8 cellular contexts compared by ENCODE assay signal in the genomic region with DNA sequence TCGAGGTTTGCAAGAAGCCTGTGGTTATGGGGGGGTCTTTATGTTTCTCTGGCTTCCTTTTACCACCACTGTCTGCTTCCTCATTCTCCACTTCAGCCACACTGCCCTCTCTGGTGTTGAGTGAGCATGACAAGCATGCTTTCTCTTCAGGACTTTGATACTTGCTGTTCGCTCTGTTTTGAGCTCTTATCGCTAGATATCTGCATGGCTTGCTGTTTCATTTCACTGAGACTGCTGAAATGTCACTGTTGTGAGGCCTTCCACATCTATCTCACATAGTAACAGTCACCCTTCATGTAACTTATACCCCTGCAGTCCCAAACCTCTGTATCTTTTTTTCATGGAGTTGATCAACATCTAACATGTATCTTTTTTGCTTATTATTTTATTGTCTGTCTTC. TPM values are rescaled to one million over a fixed set of nuclear protein-coding genes. Genes with fewer than 3 reads are reported as not detected.
DNase-seq lines count a peak whose midpoint lies in the region; ATAC-seq, FAIRE-seq and TF ChIP-seq lines count a peak whose summit lies in the region.

No MANE protein-coding gene starts in this region.

- H3K27me3 ChIP-seq in GM23248 (replicated peaks; ENCODE audit: insufficient read depth) (no peaks in the 10 kb centered on the region), endothelial cell of umbilical vein (ENCODE audit: control insufficient read depth in 2 of 2, insufficient read depth in 2 of 2, low read length in 2 of 2) (no peaks in the 10 kb centered on the region)

- no peaks in the 10 kb centered on the region for H3K9me2 ChIP-seq in GM23248 (ENCODE audit: insufficient read depth)

- intact Hi-C loops in endothelial cell of umbilical vein (cut with micrococcal nuclease) = loop anchor here (2.0 kb wide), 1 partner anchor 159 kb away; no protein-coding TSS in a partner anchor

- no peak overlapping the region for H3K27ac ChIP-seq in GM23248
- no peak overlapping the region for H3K27ac ChIP-seq in endothelial cell of umbilical vein (ENCODE audit: insufficient read depth, low read depth, low read length)

- 85 to 87% methylated on average over 3 of the region's 3 CpGs for WGBS in GM23248 (ENCODE audit: low coverage in 1 of 2, low lambda C conversion rate in 2 of 2, missing lambda C conversion rate in 2 of 2), 2 experiments

- no peaks in the 10 kb centered on the region for H4K20me1 ChIP-seq in GM23248 (ENCODE audit: insufficient read depth)
- H4K20me1 ChIP-seq in endothelial cell of umbilical vein (replicated peaks; ENCODE audit: control insufficient read depth, extremely low read depth, insufficient read depth, low read length) = no peaks in the 10 kb centered on the region

- H3K36me3 ChIP-seq in GM23248 (ENCODE audit: low read depth) (no peaks in the 10 kb centered on the region), endothelial cell of umbilical vein (ENCODE audit: control insufficient read depth in 2 of 2, extremely low read depth in 1 of 2, insufficient read depth in 2 of 2, low read length in 2 of 2) (no peaks in the 10 kb centered on the region)

- H3K4me2 ChIP-seq in GM23248 (ENCODE audit: unreplicated experiment) (no peak overlapping the region), endothelial cell of umbilical vein (ENCODE audit: insufficient read depth, low read length) (no peak overlapping the region)

- peaks cover 4% of the 10 kb centered on the region for H3K9me3 Mint-ChIP-seq in activated CD8-positive, alpha-beta memory T cell treated with anti-CD3 and anti-CD28 coated beads, Interleukin-2, amount 10 ng/mL, durations not matched to agents 7 days and 5 days (ENCODE audit: low read depth)
- H3K9me3 Mint-ChIP-seq in naive B cell = peaks cover 0 to 13% (median 7%) of the 10 kb centered on the region in 7 donors

- H3K79me2 ChIP-seq in GM23248 (ENCODE audit: insufficient read depth) (no peaks in the 10 kb centered on the region), endothelial cell of umbilical vein (ENCODE audit: control insufficient read depth, insufficient read depth, low read length) (no peaks in the 10 kb centered on the region)

- H3K4me3 ChIP-seq in GM23248 (no peak overlapping the region), endothelial cell of umbilical vein (replicated peaks in 1 of 3; ENCODE audit: insufficient read depth in 1 of 3, low read depth in 1 of 3, low read length in 3 of 3) (no peak overlapping the region)

- no peaks in the 10 kb centered on the region for H3K9me1 ChIP-seq in endothelial cell of umbilical vein (replicated peaks; ENCODE audit: control insufficient read depth, extremely low read depth, insufficient read depth, low read length)

- H3F3A ChIP-seq in GM23248 (ENCODE audit: insufficient read depth) = no peaks in the 10 kb centered on the region

- ATAC-seq in activated CD8-positive, alpha-beta memory T cell treated with anti-CD3 and anti-CD28 coated beads, Interleukin-2, amount 10 ng/mL, durations not matched to agents 7 days and 5 days = peak; percentile 74
- ATAC-seq in naive B cell (ENCODE audit: low read depth in 2 of 2) = peak; percentile 83 to 94

- no peaks in the 10 kb centered on the region for H3K27me3 Mint-ChIP-seq in activated CD8-positive, alpha-beta memory T cell treated with anti-CD3 and anti-CD28 coated beads, Interleukin-2, amount 10 ng/mL, durations not matched to agents 7 days and 5 days
- no peaks in the 10 kb centered on the region for H3K27me3 Mint-ChIP-seq in naive B cell

- H2AFZ ChIP-seq in GM23248 = no peak overlapping the region
- no peak overlapping the region for H2AFZ ChIP-seq in endothelial cell of umbilical vein (ENCODE audit: low read depth, low read length)

- peak; percentile 33 to 65 for TF ChIP-seq CTCF in endothelial cell of umbilical vein (IDR thresholded peaks at IDR 0.05; ENCODE audit: extremely low read depth in 1 of 2, insufficient read depth in 1 of 2, low read depth in 1 of 2, low read length in 2 of 2)

- peak; percentile 58 for DNase-seq in activated CD8-positive, alpha-beta memory T cell treated with anti-CD3 and anti-CD28 coated beads, Interleukin-2, amount 10 ng/mL, durations not matched to agents 7 days and 5 days
- no peak for DNase-seq in activated CD8-positive, alpha-beta memory T cell treated with anti-CD3 and anti-CD28 coated beads, Interleukin-2, amount 50 U/mL, for 4 hours
- DNase-seq in GM23248 (peak; percentile 29), LoVo (ENCODE audit: low spot score) (peak; percentile 40), UCSD-AML1 (lab: John Stamatoyannopoulos, UW; ENCODE audit: unreplicated experiment) (peak; percentile 17), endothelial cell of umbilical vein (ENCODE audit: low read depth, low spot score) (peak; percentile 52), naive B cell (peak; percentile 31)
- DNase-seq in central memory CD4-positive, alpha-beta T cell = no peak

- FAIRE-seq in endothelial cell of umbilical vein (lab: Jason Lieb, UNC) = peak; percentile 33

- no peak overlapping the region for H3K4me3 Mint-ChIP-seq in activated CD8-positive, alpha-beta memory T cell treated with anti-CD3 and anti-CD28 coated beads, Interleukin-2, amount 10 ng/mL, durations not matched to agents 7 days and 5 days
- H3K4me3 Mint-ChIP-seq in naive B cell = peak overlapping the region in 1 of 8 donors; percentile 24

- POLR2A ChIA-PET in endothelial cell of umbilical vein (lab: Charles Lee) = no interaction called here

- peaks cover 35% of the 10 kb centered on the region for H3K36me3 Mint-ChIP-seq in activated CD8-positive, alpha-beta memory T cell treated with anti-CD3 and anti-CD28 coated beads, Interleukin-2, amount 10 ng/mL, durations not matched to agents 7 days and 5 days
- peaks cover 18 to 19% of the 10 kb centered on the region in 2 donors for H3K36me3 Mint-ChIP-seq in naive B cell

- no peak overlapping the region for H3K27ac Mint-ChIP-seq in activated CD8-positive, alpha-beta memory T cell treated with anti-CD3 and anti-CD28 coated beads, Interleukin-2, amount 10 ng/mL, durations not matched to agents 7 days and 5 days
- no peak overlapping the region for H3K27ac Mint-ChIP-seq in naive B cell

- CTCF ChIA-PET in activated CD8-positive, alpha-beta memory T cell treated with anti-CD3 and anti-CD28 coated beads, Interleukin-2, amount 10 ng/mL, durations not matched to agents 7 days and 5 days (lab: Charles Lee) = interaction anchor here (0.6 to 1.7 kb wide), 7 partner anchors 8 to 192 kb away, joined by 3 to 6 read pairs (median 3); no protein-coding TSS in a partner anchor
- CTCF ChIA-PET in endothelial cell of umbilical vein (lab: Charles Lee) = interaction anchor here (0.6 to 2.4 kb wide), 24 partner anchors 11 to 243 kb away, joined by 3 to 17 read pairs (median 4); no protein-coding TSS in a partner anchor

- H3K4me1 ChIP-seq in GM23248 (ENCODE audit: insufficient read depth) (no peaks in the 10 kb centered on the region), endothelial cell of umbilical vein (ENCODE audit: control insufficient read depth, extremely low read depth, insufficient read depth, low read length) (no peaks in the 10 kb centered on the region)

- in situ Hi-C loops in GM23248 (cut with MboI) = no loop called here

- TF ChIP-seq POLR2A in endothelial cell of umbilical vein (IDR thresholded peaks at IDR 0.05; ENCODE audit: low read depth, low read length) = no peak

- H3K9me3 ChIP-seq in GM23248 (ENCODE audit: low read depth) = no peaks in the 10 kb centered on the region
- no peaks in the 10 kb centered on the region for H3K9me3 ChIP-seq in endothelial cell of umbilical vein (replicated peaks; ENCODE audit: control insufficient read depth, insufficient read depth, low read length)

- dilution Hi-C loops in endothelial cell of umbilical vein (cut with MboI; ENCODE audit: extremely low pct_ligation_motif_present, low sequenced_read_pairs) = no loop called here

- H3K9ac ChIP-seq in GM23248 (no peak overlapping the region), endothelial cell of umbilical vein (replicated peaks; ENCODE audit: extremely low read depth, insufficient read depth, low read length) (no peak overlapping the region)

- H3K4me1 Mint-ChIP-seq in activated CD8-positive, alpha-beta memory T cell treated with anti-CD3 and anti-CD28 coated beads, Interleukin-2, amount 10 ng/mL, durations not matched to agents 7 days and 5 days = peaks cover 7% of the 10 kb centered on the region
- H3K4me1 Mint-ChIP-seq in naive B cell = peaks cover 4 to 8% (median 7%) of the 10 kb centered on the region in 3 donors

- no TSS peak for BruUV-seq in endothelial cell of umbilical vein (replicated peaks; lab: Mats Ljungman, UMichigan)

TF ChIP-seq in endothelial cell of umbilical vein, 7 proteins besides CTCF, POLR2A, EP300 and RAD21:
- TF ChIP-seq FOS (IDR thresholded peaks at IDR 0.05; ENCODE audit: borderline replicate concordance, insufficient read depth, low read length) = no peak

RNA-seq across cellular contexts. Expression of a gene that starts 59.8 kb away (rescaled TPM):
- 10 to 100 TPM; 30.1 to 30.8 TPM for total RNA-seq in activated CD8-positive, alpha-beta memory T cell treated with anti-CD3 and anti-CD28 coated beads, Interleukin-2, amount 10 ng/mL, durations not matched to agents 7 days and 5 days
- total RNA-seq in GM23248 (2014; rRNA removed; shearing (Covaris generic)) = 8.0 and 11.0 TPM in 2 replicates
- 11.9 and 12.5 TPM in 2 replicates for polyA plus RNA-seq in GM23248 (2016; fragmentation: Nextera tagmentation; extraction: Ambion mirVana)
- 33.2 and 36.8 TPM in 2 replicates for total RNA-seq in endothelial cell of umbilical vein
- polyA plus RNA-seq in endothelial cell of umbilical vein = 12.3 and 17.9 TPM in 2 replicates
- polyA plus RNA-seq in endothelial cell of umbilical vein (2011; cell fraction: cytosol; rRNA removed) = 6.3 and 6.7 TPM in 2 replicates
- polyA plus RNA-seq in endothelial cell of umbilical vein (2011; cell fraction: nucleus; rRNA removed) = 13.5 and 15.9 TPM in 2 replicates
- polyA plus RNA-seq in endothelial cell of umbilical vein (2012) = 14.2 and 17.6 TPM in 2 replicates
- 41.4 and 48.1 TPM in 2 replicates for polyA minus RNA-seq in endothelial cell of umbilical vein
- polyA minus RNA-seq in endothelial cell of umbilical vein (2011; cell fraction: cytosol; rRNA and poly(A)+ RNA removed) = 10.9 TPM
- polyA minus RNA-seq in endothelial cell of umbilical vein (2011; cell fraction: nucleus; rRNA and poly(A)+ RNA removed) = 56.2 and 65.8 TPM in 2 replicates
- 10 to 100 TPM in 1 of 6 donors, 1 to 10 TPM in 5; 1.1 to 12.2 (median 4.2) TPM for polyA plus RNA-seq in naive B cell (ENCODE audit: low read depth in 6 of 6)

Comparison
In these comparisons a context has a peak if more than half of its experiments do, and no peak if none do; other contexts are left out.
1. DNase-seq: peak in activated CD8-positive, alpha-beta memory T cell treated with anti-CD3 and anti-CD28 coated beads, Interleukin-2, amount 10 ng/mL, durations not matched to agents 7 days and 5 days (single experiment), GM23248 (single experiment), LoVo (single experiment), UCSD-AML1 (single experiment), endothelial cell of umbilical vein (single experiment) and naive B cell (single experiment); none in activated CD8-positive, alpha-beta memory T cell treated with anti-CD3 and anti-CD28 coated beads, Interleukin-2, amount 50 U/mL, for 4 hours (single experiment) and central memory CD4-positive, alpha-beta T cell (single experiment).